1 cellular context compared by ENCODE assay signal in genomic region chr1:241551759-241552638, GRCh38.
TF ChIP-seq lines count a peak whose summit lies in the region.

No MANE protein-coding gene starts in this region.

TF ChIP-seq in GM12878, 131 proteins besides CTCF, POLR2A, EP300 and RAD21 (continued from another document):
- TF ChIP-seq REST (IDR thresholded peaks at IDR 0.05; ENCODE audit: low read depth, low read length) (no peak), NRF1 (conservative IDR thresholded peaks at IDR 0.05; ENCODE audit: low read depth, low read length) (no peak), STAT1 (conservative IDR thresholded peaks at IDR 0.05) (no peak), RELB (IDR thresholded peaks at IDR 0.05; ENCODE audit: low read depth) (peak; percentile 60; the same call in 1 of the 2 replicates), IKZF2 (IDR thresholded peaks at IDR 0.05) (peak; percentile 83 to 88; a peak in 3 of 4 replicates), SRF (IDR thresholded peaks at IDR 0.05; ENCODE audit: low read depth in 2 of 2, low read length in 2 of 2) (no peak), MTA2 (IDR thresholded peaks at IDR 0.05; ENCODE audit: low read depth) (peak; percentile 70), ESRRA (IDR thresholded peaks at IDR 0.05; ENCODE audit: low read length) (no peak), E2F4 (IDR thresholded peaks at IDR 0.05; ENCODE audit: low read depth, low read length) (no peak), PAX5 (IDR thresholded peaks at IDR 0.05; ENCODE audit: borderline replicate concordance, low read depth, low read length) (peak; percentile 80; the same call in 1 of the 2 replicates)
